ENCODE assay signal across 19 cellular contexts in the genomic region with DNA sequence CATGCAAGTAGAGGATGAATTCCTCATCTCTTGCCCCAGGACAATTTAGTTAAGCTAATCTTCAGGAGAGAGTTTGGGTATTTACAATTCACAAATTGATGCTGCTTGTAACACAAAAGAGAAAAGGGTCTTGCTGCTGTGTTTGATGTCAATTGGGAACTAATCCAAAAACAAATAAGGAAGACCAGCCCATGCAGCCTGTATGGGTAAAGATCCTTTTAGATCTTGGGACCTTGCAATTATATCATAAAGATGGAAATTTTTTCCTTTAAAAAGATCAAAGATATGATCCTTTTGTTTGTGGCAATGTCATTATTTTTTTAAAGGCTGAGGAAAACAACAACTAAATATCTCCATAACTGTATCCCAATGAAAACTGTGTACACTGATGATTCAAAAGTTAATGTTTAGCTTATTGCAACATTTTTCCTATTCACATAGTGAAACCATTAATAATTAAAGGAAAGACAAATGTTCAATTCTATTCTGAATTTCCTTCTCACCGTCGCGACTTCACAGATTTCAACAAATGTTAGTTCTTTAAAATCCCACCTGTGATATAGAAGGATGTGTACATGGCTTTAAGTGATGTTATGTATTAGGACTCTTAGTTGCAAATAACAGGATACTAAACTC. TPM values are rescaled to one million over a fixed set of nuclear protein-coding genes. Genes with fewer than 3 reads are reported as not detected.
DNase-seq lines count a peak whose midpoint lies in the region; FAIRE-seq and TF ChIP-seq lines count a peak whose summit lies in the region.
"Had no signal": no experiment of that assay in that cellular context is flagged by ENCODE, and none has a peak within 500 bp of the region (broad histone marks: within the 10 kb centered on the region; RNA-seq: fewer than 3 reads in every experiment).

No MANE protein-coding gene starts in this region.

- H3K4me1 Mint-ChIP-seq in nephron = peaks cover 37% of the 10 kb centered on the region

- H3K4me3 ChIP-seq in hepatocyte (no peak overlapping the region), H7 (ENCODE audit: insufficient read depth, low read depth, low read length) (no peak overlapping the region)
- H3K4me3 ChIP-seq: GM23248 had no signal

- H2AFZ ChIP-seq in hepatocyte = no peak overlapping the region
- H2AFZ ChIP-seq: GM23248 had no signal

- no peak overlapping the region for H3K27ac ChIP-seq in hepatocyte
- H3K27ac ChIP-seq: C4-2B, GM23248 had no signal

- no peaks in the 10 kb centered on the region for H3K9me2 ChIP-seq in hepatocyte (replicated peaks; ENCODE audit: insufficient read depth)

- DNase-seq in ACHN (peak; percentile 77), H54 (ENCODE audit: insufficient read length, low spot score) (no peak), hepatocyte (ENCODE audit: low spot score) (no peak), glomerular visceral epithelial cell (ENCODE audit: extremely low spot score) (no peak), H7 (no peak), erythroblast (lab: John Stamatoyannopoulos, UW) (no peak)
- DNase-seq: GM23248, KBM-7, MV-4-11, NCI-H1417, NCI-H187 treated with DMSO at 0.1 percent for 48 hours, NCI-H2171, NCI-H446, NCI-H748 treated with DMSO at 0.1 percent for 48 hours, OCI-M1, RPMI8226 had no signal

- H3K79me2 ChIP-seq in hepatocyte = no peaks in the 10 kb centered on the region

- 53% methylated on average over 3 of the region's 3 CpGs for WGBS in hepatocyte (ENCODE audit: low lambda C conversion rate, missing lambda C conversion rate)

- TF ChIP-seq CTCF in hepatocyte (IDR thresholded peaks at IDR 0.05; ENCODE audit: poor library complexity) (no peak), nephron (IDR thresholded peaks at IDR 0.05; ENCODE audit: unreplicated experiment in 3 of 3) (no peak)

- peak overlapping the region; percentile 23 to 55 (median 33) for H3K27ac Mint-ChIP-seq in nephron

- no peak for TF ChIP-seq POLR2A in H54 (IDR thresholded peaks at IDR 0.05; ENCODE audit: low read depth, low read length)
- no peak for TF ChIP-seq POLR2A in erythroblast (IDR thresholded peaks at IDR 0.05; ENCODE audit: low read length)

- H4K20me1 ChIP-seq in hepatocyte (ENCODE audit: insufficient read depth, poor library complexity, severe bottlenecking) = no peaks in the 10 kb centered on the region

- H3K4me3 Mint-ChIP-seq in nephron = no peak overlapping the region

- no peaks in the 10 kb centered on the region for H3K9me3 ChIP-seq in hepatocyte (ENCODE audit: low read depth)

- H3K36me3 ChIP-seq in hepatocyte (replicated peaks; ENCODE audit: insufficient read depth, low read depth) (no peaks in the 10 kb centered on the region), H7 (replicated peaks; ENCODE audit: control insufficient read depth, insufficient read depth, low read length) (no peaks in the 10 kb centered on the region)

- no peaks in the 10 kb centered on the region for H3K27me3 ChIP-seq in hepatocyte
- no peaks in the 10 kb centered on the region for H3K27me3 ChIP-seq in H7 (ENCODE audit: control insufficient read depth, insufficient read depth, low read length)

- H3K9me3 Mint-ChIP-seq in nephron = no peaks in the 10 kb centered on the region

- peaks cover 4% of the 10 kb centered on the region for H3K27me3 Mint-ChIP-seq in nephron (ENCODE audit: low read depth)

- H3K4me2 ChIP-seq in hepatocyte = peak overlapping the region; percentile 35

- peak; percentile 48 for FAIRE-seq in H54 (lab: Jason Lieb, UNC)

- H3K4me1 ChIP-seq in hepatocyte (ENCODE audit: insufficient read depth) = peaks cover 8% of the 10 kb centered on the region

- no peaks in the 10 kb centered on the region for H3K36me3 Mint-ChIP-seq in nephron (ENCODE audit: low read depth)

- in situ Hi-C loops in ACHN (cut with HindIII; ENCODE audit: low pct_ligation_motif_present, low pct_unique_long_range_greater_than_20kb, low sequenced_read_pairs) = no loop called here

RNA-seq across cellular contexts. Expression of gene TMEM212, which starts 40.2 kb away (rescaled TPM):
- not detected in 2 replicates for total RNA-seq in hepatocyte
- polyA plus RNA-seq in hepatocyte = not detected in 2 replicates
- not detected in 2 replicates for total RNA-seq in H7 (2014; rRNA removed; shearing (Covaris generic))
- total RNA-seq: A673, GM23248 had no signal
- polyA plus RNA-seq: GM23248 had no signal
